8 cellular contexts compared by ENCODE assay signal in the genomic region with DNA sequence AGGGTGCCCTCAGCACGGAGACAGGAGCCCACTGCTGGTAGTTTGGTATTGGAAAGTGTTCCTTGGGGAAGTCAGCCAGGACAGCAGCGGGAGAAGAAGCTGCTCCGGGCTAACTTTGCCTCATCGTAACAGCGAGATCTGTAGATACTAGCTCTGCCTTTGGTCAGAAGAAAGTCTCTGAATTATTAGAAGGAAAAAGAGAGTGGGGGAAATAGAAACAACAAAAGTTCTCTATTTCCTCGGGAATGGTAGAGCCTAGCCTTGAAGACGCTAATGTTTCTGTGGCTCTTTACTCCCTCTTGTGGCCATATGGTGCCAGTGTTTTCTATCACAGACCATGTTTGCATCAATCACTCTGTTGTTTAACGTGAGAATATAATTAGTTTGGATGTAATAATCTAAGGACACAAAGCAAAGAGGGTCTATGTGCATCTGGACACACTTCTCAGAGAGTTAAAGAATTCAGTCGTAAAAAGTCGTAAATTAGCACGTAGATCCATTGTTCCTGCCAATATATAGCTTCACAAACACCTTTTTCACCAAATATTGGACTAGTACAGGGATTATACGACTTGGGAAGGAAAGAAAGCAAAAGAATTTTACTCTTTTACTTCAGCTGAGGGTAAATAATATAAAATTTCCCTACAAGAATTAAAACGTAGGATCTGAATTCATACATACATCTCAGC. TPM values are rescaled to one million over a fixed set of nuclear protein-coding genes. Genes with fewer than 3 reads are reported as not detected.
DNase-seq lines count a peak whose midpoint lies in the region.

No MANE protein-coding gene starts in this region.

- H3K27me3 Mint-ChIP-seq in activated naive CD8-positive, alpha-beta T cell treated with anti-CD3 and anti-CD28 coated beads for 36 hours: no peaks in the 10 kb centered on the region

- H3K27ac Mint-ChIP-seq in activated naive CD8-positive, alpha-beta T cell treated with anti-CD3 and anti-CD28 coated beads for 36 hours: peak overlapping the region; percentile 93

- H3K4me1 Mint-ChIP-seq in activated naive CD8-positive, alpha-beta T cell treated with anti-CD3 and anti-CD28 coated beads for 36 hours: peaks cover 38% of the 10 kb centered on the region

- DNase-seq in GF-D8 (lab: John Stamatoyannopoulos, UW): peak; percentile 33
- DNase-seq in H4 (ENCODE audit: low spot score): peak; percentile 72
- peak; percentile 78 for DNase-seq in LHCN-M2 (ENCODE audit: low read depth)
- DNase-seq in SHP77 (lab: John Stamatoyannopoulos, UW): peak; percentile 36 to 41
- DNase-seq in activated naive CD8-positive, alpha-beta T cell treated with anti-CD3 and anti-CD28 coated beads for 36 hours: peak; percentile 40
- DNase-seq in glomerular visceral epithelial cell (ENCODE audit: extremely low spot score): peak; percentile 81
- peak; percentile 24 for DNase-seq in non-pigmented ciliary epithelial cell (ENCODE audit: low read depth)
- DNase-seq in posterior vena cava (ENCODE audit: low spot score): no peak

- H3K4me3 Mint-ChIP-seq in activated naive CD8-positive, alpha-beta T cell treated with anti-CD3 and anti-CD28 coated beads for 36 hours: peak overlapping the region; percentile 88

- intact Hi-C loops in posterior vena cava (cut with DNase I): loop anchor here (5.0 to 10.0 kb wide), 3 partner anchors 55 to 427 kb away; a partner anchor contains a TSS

- no peaks in the 10 kb centered on the region for H3K9me3 Mint-ChIP-seq in activated naive CD8-positive, alpha-beta T cell treated with anti-CD3 and anti-CD28 coated beads for 36 hours

- no peaks in the 10 kb centered on the region for H3K36me3 Mint-ChIP-seq in activated naive CD8-positive, alpha-beta T cell treated with anti-CD3 and anti-CD28 coated beads for 36 hours

RNA-seq across cellular contexts. Expression of a gene that starts 40.2 kb away (rescaled TPM):
- total RNA-seq in H4 (2014; rRNA removed; shearing (Covaris generic)): 319 and 381 TPM in 2 replicates
- 87.4 and 87.7 TPM in 2 replicates for total RNA-seq in LHCN-M2 (2014; rRNA removed)
- 52.1 TPM for polyA plus RNA-seq in LHCN-M2 (2012)
- 10 to 100 TPM; 68.3 to 74.2 TPM for total RNA-seq in activated naive CD8-positive, alpha-beta T cell treated with anti-CD3 and anti-CD28 coated beads for 36 hours
- 100 to 1,000 TPM; 144 to 188 TPM for total RNA-seq in posterior vena cava

RNA-seq across cellular contexts. Expression of a gene that starts 56.3 kb away (rescaled TPM):
- total RNA-seq in H4 (2014; rRNA removed; shearing (Covaris generic)): 7.6 and 16.5 TPM in 2 replicates
- total RNA-seq in LHCN-M2 (2014; rRNA removed) (25.6 and 26.5 TPM in 2 replicates), posterior vena cava (10 to 100 TPM; 10.8 to 12.4 TPM)
- 7.4 TPM for polyA plus RNA-seq in LHCN-M2 (2012)
- total RNA-seq in activated naive CD8-positive, alpha-beta T cell treated with anti-CD3 and anti-CD28 coated beads for 36 hours: 100 to 1,000 TPM; 176 to 178 TPM
